ENCODE assay signal across 26 cellular contexts in the genomic region with DNA sequence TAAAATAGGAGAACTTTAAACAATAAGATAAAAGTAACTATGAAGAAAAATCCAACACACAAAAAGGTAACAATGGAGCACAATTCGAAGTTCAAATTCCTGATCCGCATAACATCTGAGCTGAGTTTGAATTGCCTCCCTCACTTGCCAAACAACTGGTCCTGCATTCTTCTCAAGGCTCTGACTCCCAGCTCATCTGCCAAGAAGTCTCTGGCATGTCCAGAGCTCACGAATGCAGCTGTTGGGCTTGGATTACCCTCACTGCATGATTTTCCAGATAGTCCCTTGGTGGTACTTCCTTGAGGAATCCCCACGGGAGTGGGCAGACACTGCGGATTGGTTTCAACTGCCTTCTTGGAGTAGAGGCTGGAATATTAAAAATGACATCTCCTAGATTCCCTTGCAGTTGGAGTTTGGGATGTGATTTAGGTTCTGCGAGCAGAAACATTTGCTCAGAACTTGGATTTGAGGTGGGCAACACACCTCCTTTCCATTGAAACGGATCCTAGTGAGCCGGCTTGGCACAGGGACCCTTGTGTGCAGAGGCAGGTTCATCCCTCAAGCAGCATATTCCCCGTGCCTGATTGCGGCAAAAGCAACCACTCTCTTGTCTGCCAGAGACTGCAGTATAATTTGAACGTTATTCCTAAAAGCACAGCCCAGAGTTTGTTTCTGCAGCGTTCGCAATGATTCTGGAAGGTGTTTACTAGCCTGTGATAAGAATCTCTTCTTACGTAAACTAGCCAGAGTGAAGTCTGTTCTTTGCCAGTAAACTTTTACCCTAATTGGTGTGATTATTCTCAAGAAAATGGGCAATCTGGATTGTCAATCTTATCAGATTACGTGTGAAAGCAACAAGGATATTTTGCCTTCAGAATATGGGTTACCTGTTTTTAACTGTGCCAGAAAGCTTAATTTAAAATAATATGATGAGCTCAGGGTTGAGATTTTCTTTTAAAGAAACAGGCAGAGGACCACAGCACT. TPM values are rescaled to one million over a fixed set of nuclear protein-coding genes. Genes with fewer than 3 reads are reported as not detected.
DNase-seq lines count a peak whose midpoint lies in the region; ATAC-seq and TF ChIP-seq lines count a peak whose summit lies in the region.
"Had no signal": no experiment of that assay in that cellular context is flagged by ENCODE, and none has a peak within 500 bp of the region (broad histone marks: within the 10 kb centered on the region; RNA-seq: fewer than 3 reads in every experiment).

No MANE protein-coding gene starts in this region.

- H3K27me3 ChIP-seq in brain microvascular endothelial cell (replicated peaks), result no peaks in the 10 kb centered on the region
- H3K27me3 ChIP-seq in testis, result no peaks in the 10 kb centered on the region
- H3K27me3 ChIP-seq: neutrophil, sigmoid colon had no signal

- H3K27ac Mint-ChIP-seq in activated naive CD8-positive, alpha-beta T cell, result peak overlapping the region; percentile 77
- no peak overlapping the region for H3K27ac Mint-ChIP-seq in activated naive CD8-positive, alpha-beta T cell treated with anti-CD3 and anti-CD28 coated beads for 36 hours
- H3K27ac Mint-ChIP-seq in naive thymus-derived CD8-positive, alpha-beta T cell, result peak overlapping the region in 9 of 10 donors; percentile 37 to 99 (median 94)
- H3K27ac Mint-ChIP-seq: activated T-cell treated with anti-CD3 and anti-CD28 coated beads, Interleukin-2, amount 50 U/mL, for 72 hours; brain had no signal

- peaks cover 11% of the 10 kb centered on the region for H3K9me3 Mint-ChIP-seq in activated naive CD8-positive, alpha-beta T cell (ENCODE audit: low read depth)
- H3K9me3 Mint-ChIP-seq in activated naive CD8-positive, alpha-beta T cell treated with anti-CD3 and anti-CD28 coated beads for 36 hours, result peaks cover 28% of the 10 kb centered on the region
- H3K9me3 Mint-ChIP-seq in naive thymus-derived CD8-positive, alpha-beta T cell, result peaks cover 0 to 11% (median 5%) of the 10 kb centered on the region in 9 donors

- DNase-seq in activated naive CD8-positive, alpha-beta T cell treated with anti-CD3 and anti-CD28 coated beads for 36 hours, result no peak
- DNase-seq in globus pallidus (ENCODE audit: low spot score) (peak; percentile 82), SIG-M5 (lab: John Stamatoyannopoulos, UW) (no peak), brain microvascular endothelial cell (no peak), testis (no peak)
- DNase-seq in naive thymus-derived CD8-positive, alpha-beta T cell, result no peak
- DNase-seq: activated CD4-positive, CD25-positive, alpha-beta regulatory T cell; activated T-cell treated with anti-CD3 and anti-CD28 coated beads, Interleukin-2, amount 50 U/mL, for 72 hours; adrenal gland; left cardiac atrium; mammary epithelial cell; NCI-H1048; NCI-H1694 treated with DMSO at 0.1 percent for 48 hours; NCI-H446 treated with DMSO at 0.1 percent for 48 hours; NCI-H774; sigmoid colon; stimulated activated CD4-positive, alpha-beta T cell treated with anti-CD3 and anti-CD28 coated beads, Interleukin-4, amount 100 ng/mL, for 4 hours; T-helper 1 cell had no signal

- no peak for TF ChIP-seq POLR2A in testis (IDR thresholded peaks at IDR 0.05)

- H3K4me3 ChIP-seq in brain microvascular endothelial cell (ENCODE audit: low read depth, low read length) (no peak overlapping the region), testis (no peak overlapping the region)
- H3K4me3 ChIP-seq: adrenal gland, gastroesophageal sphincter, prostate gland, sigmoid colon, SJSA1 had no signal

- H3K36me3 ChIP-seq in brain microvascular endothelial cell (replicated peaks) (no peaks in the 10 kb centered on the region), testis (ENCODE audit: low read depth, missing control alignments) (no peaks in the 10 kb centered on the region)
- H3K36me3 ChIP-seq: adrenal gland, gastroesophageal sphincter, neutrophil, prostate gland, sigmoid colon, SJSA1 had no signal

- no peak overlapping the region for H3K4me3 Mint-ChIP-seq in activated naive CD8-positive, alpha-beta T cell
- H3K4me3 Mint-ChIP-seq in activated naive CD8-positive, alpha-beta T cell treated with anti-CD3 and anti-CD28 coated beads for 36 hours, result no peak overlapping the region
- no peak overlapping the region for H3K4me3 Mint-ChIP-seq in naive thymus-derived CD8-positive, alpha-beta T cell
- H3K4me3 Mint-ChIP-seq: activated T-cell treated with anti-CD3 and anti-CD28 coated beads, Interleukin-2, amount 50 U/mL, for 72 hours; brain had no signal

- H3K4me1 Mint-ChIP-seq in activated naive CD8-positive, alpha-beta T cell (ENCODE audit: low read depth), result peaks cover 84% of the 10 kb centered on the region
- H3K4me1 Mint-ChIP-seq in activated naive CD8-positive, alpha-beta T cell treated with anti-CD3 and anti-CD28 coated beads for 36 hours, result peaks cover 61% of the 10 kb centered on the region
- peaks cover 36 to 89% (median 76%) of the 10 kb centered on the region in 4 donors for H3K4me1 Mint-ChIP-seq in naive thymus-derived CD8-positive, alpha-beta T cell

- no peak for TF ChIP-seq CTCF in brain microvascular endothelial cell (IDR thresholded peaks at IDR 0.05; ENCODE audit: low read depth, low read length, missing control alignments)
- TF ChIP-seq CTCF in testis (IDR thresholded peaks at IDR 0.05), result no peak

- no peaks in the 10 kb centered on the region for H3K9me3 ChIP-seq in testis
- H3K9me3 ChIP-seq: adrenal gland, gastroesophageal sphincter, neutrophil, prostate gland, sigmoid colon, SJSA1 had no signal

- ATAC-seq in naive thymus-derived CD8-positive, alpha-beta T cell, result no peak
- ATAC-seq in HG03460 (IDR thresholded peaks at IDR 0.05; ENCODE audit: unreplicated experiment), result no peak
- ATAC-seq: activated T-cell treated with anti-CD3 and anti-CD28 coated beads, Interleukin-2, amount 50 U/mL, for 72 hours; gastroesophageal sphincter; left cardiac atrium had no signal

- H3K27me3 Mint-ChIP-seq in activated naive CD8-positive, alpha-beta T cell, result no peaks in the 10 kb centered on the region
- H3K27me3 Mint-ChIP-seq in activated naive CD8-positive, alpha-beta T cell treated with anti-CD3 and anti-CD28 coated beads for 36 hours, result no peaks in the 10 kb centered on the region
- no peaks in the 10 kb centered on the region for H3K27me3 Mint-ChIP-seq in naive thymus-derived CD8-positive, alpha-beta T cell

- WGBS in testis, 2 donors, result 68 to 77% methylated on average over 15 of the region's 15 CpGs

- intact Hi-C loops in testis (cut with DNase I; ENCODE audit: low total_unique reads), result no loop called here

- no peaks in the 10 kb centered on the region for H3K4me1 ChIP-seq in testis
- H3K4me1 ChIP-seq: adrenal gland, gastroesophageal sphincter, prostate gland, sigmoid colon, SJSA1 had no signal

- H3K27ac ChIP-seq in brain microvascular endothelial cell (no peak overlapping the region), testis (no peak overlapping the region)
- H3K27ac ChIP-seq: adrenal gland, gastroesophageal sphincter, neutrophil, prostate gland, sigmoid colon, SJSA1 had no signal

- in situ Hi-C loops in brain microvascular endothelial cell (cut with HindIII; ENCODE audit: low pct_ligation_motif_present, low sequenced_read_pairs), result no loop called here

- POLR2A ChIA-PET in naive thymus-derived CD8-positive, alpha-beta T cell (lab: Charles Lee), result interaction anchor here (0.7 to 15.7 kb wide), 5 partner anchors 10 to 75 kb away, joined by 3 to 350 read pairs (median 3); partner anchors contain the start of gene PRKCQ

- H3K36me3 Mint-ChIP-seq in activated naive CD8-positive, alpha-beta T cell, result peaks cover 38% of the 10 kb centered on the region
- H3K36me3 Mint-ChIP-seq in activated naive CD8-positive, alpha-beta T cell treated with anti-CD3 and anti-CD28 coated beads for 36 hours, result peaks cover 54% of the 10 kb centered on the region
- peaks cover 14 to 46% (median 29%) of the 10 kb centered on the region in 3 donors for H3K36me3 Mint-ChIP-seq in naive thymus-derived CD8-positive, alpha-beta T cell
- H3K36me3 Mint-ChIP-seq: brain had no signal

RNA-seq across cellular contexts. Expression of gene PRKCQ, which starts 23.4 kb away (rescaled TPM):
- 10 to 100 TPM; 44.9 to 45.9 TPM for total RNA-seq in activated naive CD8-positive, alpha-beta T cell treated with anti-CD3 and anti-CD28 coated beads for 36 hours
- 10 to 100 TPM; 59.3 to 60.0 TPM for total RNA-seq in naive thymus-derived CD8-positive, alpha-beta T cell
- polyA plus RNA-seq in naive thymus-derived CD8-positive, alpha-beta T cell, result 10 to 100 TPM; 30.9 to 51.6 (median 37.6) TPM
- total RNA-seq in testis, result 1 to 10 TPM; 2.5 to 3.0 TPM
- 2.9 TPM for polyA plus RNA-seq in testis (ENCODE audit: insufficient read depth, low read depth, low replicate concordance)
- total RNA-seq: A172, SJSA1 had no signal

Comparison
In these comparisons a context has a peak if more than half of its experiments do, and no peak if none do; other contexts are left out.
1. RNA of gene PRKCQ, which starts 23.4 kb away (total RNA-seq): 59.3 to 60.0 TPM in naive thymus-derived CD8-positive, alpha-beta T cell and 44.9 to 45.9 TPM in activated naive CD8-positive, alpha-beta T cell treated with anti-CD3 and anti-CD28 coated beads for 36 hours; 2.5 to 3.0 TPM in testis; every median in the first group is over 10 times any median in the second.